ENCODE assay signal across 1 cellular context in genomic region chr15:99721104-99721778, GRCh38.
TF ChIP-seq lines count a peak whose summit lies in the region.

No MANE protein-coding gene starts in this region.

TF ChIP-seq in HepG2, 621 proteins besides CTCF, POLR2A, EP300 and RAD21 (continued from another document):
- TF ChIP-seq ARNTL (CRISPR knock-in tag; IDR thresholded peaks at IDR 0.05) (no peak), ZNF263 (CRISPR knock-in tag; IDR thresholded peaks at IDR 0.05) (peak; percentile 89), ZNF678 (CRISPR knock-in tag; IDR thresholded peaks at IDR 0.05) (no peak), ZMAT5 (CRISPR knock-in tag; IDR thresholded peaks at IDR 0.05; ENCODE audit: borderline replicate concordance, low read depth) (no peak), ZBTB10 (CRISPR knock-in tag; IDR thresholded peaks at IDR 0.05; ENCODE audit: borderline replicate concordance) (no peak), ZZZ3 (CRISPR knock-in tag; IDR thresholded peaks at IDR 0.05; ENCODE audit: borderline replicate concordance) (no peak), CBX5 (CRISPR knock-in tag; IDR thresholded peaks at IDR 0.05; ENCODE audit: borderline replicate concordance) (no peak), TCF7 (IDR thresholded peaks at IDR 0.05; ENCODE audit: low read depth) (no peak), BCL6 (CRISPR knock-in tag; IDR thresholded peaks at IDR 0.05) (peak; percentile 69), DBP (CRISPR knock-in tag; IDR thresholded peaks at IDR 0.05; ENCODE audit: not compliant biosample characterization) (no peak), TEAD3 (CRISPR knock-in tag; optimal IDR thresholded peaks at IDR 0.05; ENCODE audit: borderline replicate concordance) (peak; percentile 16), MAX (IDR thresholded peaks at IDR 0.05) (no peak), ZNF629 (CRISPR knock-in tag; conservative IDR thresholded peaks at IDR 0.05) (no peak)
